In the genomic region with DNA sequence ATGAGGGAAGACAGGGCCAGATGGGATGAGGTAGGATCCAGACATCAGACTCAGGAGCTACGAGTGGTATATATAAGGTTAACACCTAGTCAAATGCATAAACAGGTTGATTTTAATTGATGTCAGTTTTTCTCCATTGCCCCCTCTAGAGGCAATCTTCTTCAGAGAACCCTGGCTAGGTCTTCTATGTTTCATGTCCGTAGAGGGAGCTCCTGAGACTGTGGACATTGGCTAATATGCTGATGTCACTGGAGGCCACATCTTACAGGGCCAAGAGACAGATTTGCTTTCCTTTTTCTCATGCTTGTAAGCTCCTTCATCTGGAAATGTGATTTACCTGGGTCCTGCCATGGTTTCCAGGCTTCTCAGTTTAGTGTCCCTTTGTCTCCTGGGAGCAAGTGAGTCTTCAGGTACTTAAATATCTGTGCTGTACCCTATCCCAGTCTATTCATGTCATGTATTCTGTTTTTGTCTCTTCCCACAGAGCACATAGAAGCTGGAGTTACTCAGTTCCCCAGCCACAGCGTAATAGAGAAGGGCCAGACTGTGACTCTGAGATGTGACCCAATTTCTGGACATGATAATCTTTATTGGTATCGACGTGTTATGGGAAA, we compare ENCODE assay signal across 8 cellular contexts.
DNase-seq lines count a peak whose midpoint lies in the region; ATAC-seq and TF ChIP-seq lines count a peak whose summit lies in the region.

No MANE protein-coding gene starts in this region.

- H3K9me3 Mint-ChIP-seq in activated CD4-positive, alpha-beta T cell treated with anti-CD3 and anti-CD28 coated beads, Interleukin-2, amount 10 ng/mL, durations not matched to agents 24 days and 14 days, result no peaks in the 10 kb centered on the region

- no peak overlapping the region for H3K4ac ChIP-seq in trophoblast cell (ENCODE audit: low read depth, low read length)

- H3K27me3 ChIP-seq in fibroblast of lung (ENCODE audit: control insufficient read depth, insufficient read depth, low read length), result no peaks in the 10 kb centered on the region
- no peaks in the 10 kb centered on the region for H3K27me3 ChIP-seq in trophoblast cell (ENCODE audit: insufficient read depth, low read length)

- H3K4me3 ChIP-seq in fibroblast of lung (replicated peaks in 1 of 4; ENCODE audit: control extremely low read depth in 1 of 4, insufficient read depth in 1 of 4, low read depth in 3 of 4, low read length in 4 of 4) (no peak overlapping the region), trophoblast cell (ENCODE audit: low read depth, low read length) (no peak overlapping the region)

- WGBS in trophoblast cell (ENCODE audit: extremely low coverage, insufficient coverage, insufficient read length), result 100% methylated on average over 2 of the region's 5 CpGs

- no peak overlapping the region for H2BK12ac ChIP-seq in trophoblast cell (ENCODE audit: low read length)

- peaks cover 14% of the 10 kb centered on the region for H3K4me1 Mint-ChIP-seq in activated CD4-positive, alpha-beta T cell treated with anti-CD3 and anti-CD28 coated beads, Interleukin-2, amount 10 ng/mL, durations not matched to agents 24 days and 14 days

- no peak overlapping the region for H4K91ac ChIP-seq in trophoblast cell (ENCODE audit: low read depth, low read length)

- no peak overlapping the region for H4K8ac ChIP-seq in trophoblast cell (ENCODE audit: low read depth, low read length)

- H4K20me1 ChIP-seq in fibroblast of lung (ENCODE audit: control insufficient read depth, extremely low read depth, insufficient read depth, low read length), result no peaks in the 10 kb centered on the region

- H3K27me3 Mint-ChIP-seq in activated CD4-positive, alpha-beta T cell treated with anti-CD3 and anti-CD28 coated beads, Interleukin-2, amount 10 ng/mL, durations not matched to agents 24 days and 14 days, result no peaks in the 10 kb centered on the region

- H3K27ac ChIP-seq in fibroblast of lung (ENCODE audit: insufficient read depth, low read length) (no peak overlapping the region), trophoblast cell (ENCODE audit: low read depth, low read length) (no peak overlapping the region)

- H3K4me1 ChIP-seq in fibroblast of lung (ENCODE audit: control insufficient read depth, extremely low read depth, insufficient read depth, low read length) (peaks cover 7% of the 10 kb centered on the region), trophoblast cell (ENCODE audit: control insufficient read depth in 1 of 2, insufficient read depth in 2 of 2, low read length in 2 of 2) (peaks cover 0 to 2% of the 10 kb centered on the region in 2 experiments)

- no peak overlapping the region for H3K27ac Mint-ChIP-seq in activated CD4-positive, alpha-beta T cell treated with anti-CD3 and anti-CD28 coated beads, Interleukin-2, amount 10 ng/mL, durations not matched to agents 24 days and 14 days

- H3K9me3 ChIP-seq in fibroblast of lung (ENCODE audit: control insufficient read depth, insufficient read depth, low read depth, low read length) (no peaks in the 10 kb centered on the region), trophoblast cell (ENCODE audit: insufficient read depth, low read depth, low read length) (no peaks in the 10 kb centered on the region)

- no peak overlapping the region for H2BK120ac ChIP-seq in trophoblast cell (ENCODE audit: insufficient read depth, low read length, poor library complexity)

- no peak overlapping the region for H3K4me2 ChIP-seq in fibroblast of lung (ENCODE audit: extremely low read depth, insufficient read depth, low read length)
- H3K4me2 ChIP-seq in trophoblast cell (ENCODE audit: low read length), result no peak overlapping the region

- no peaks in the 10 kb centered on the region for H3K36me3 ChIP-seq in fibroblast of lung (ENCODE audit: control insufficient read depth, insufficient read depth, low read length)
- H3K36me3 ChIP-seq in trophoblast cell (ENCODE audit: control insufficient read depth in 1 of 2, insufficient read depth in 2 of 2, low read length in 2 of 2), result no peaks in the 10 kb centered on the region

- no peak overlapping the region for H3K14ac ChIP-seq in trophoblast cell (ENCODE audit: low read length)

- H3K36me3 Mint-ChIP-seq in activated CD4-positive, alpha-beta T cell treated with anti-CD3 and anti-CD28 coated beads, Interleukin-2, amount 10 ng/mL, durations not matched to agents 24 days and 14 days (ENCODE audit: low read depth), result no peaks in the 10 kb centered on the region

- no peak overlapping the region for H3K23ac ChIP-seq in trophoblast cell (ENCODE audit: low read length)

- peak; percentile 65 for ATAC-seq in GM19455 (IDR thresholded peaks at IDR 0.05; ENCODE audit: unreplicated experiment)
- peak; percentile 68 for ATAC-seq in HG03342 (IDR thresholded peaks at IDR 0.05; ENCODE audit: unreplicated experiment)

- peak overlapping the region; percentile 3 for H2AFZ ChIP-seq in fibroblast of lung (ENCODE audit: low read length)
- no peak overlapping the region for H2AFZ ChIP-seq in trophoblast cell (ENCODE audit: insufficient read depth, low read length, poor library complexity)

- no peak overlapping the region for H2AK5ac ChIP-seq in trophoblast cell (ENCODE audit: low read length)

- peak; percentile 68 to 76 for TF ChIP-seq CTCF in fibroblast of lung (conservative IDR thresholded peaks at IDR 0.05 in 1 of 2, IDR thresholded peaks at IDR 0.05 in 1 of 2; ENCODE audit: low read depth in 1 of 2, low read length in 2 of 2)

- peak; percentile 70 for DNase-seq in activated CD4-positive, alpha-beta T cell treated with anti-CD3 and anti-CD28 coated beads, Interleukin-2, amount 10 ng/mL, durations not matched to agents 24 days and 14 days
- no peak for DNase-seq in activated CD4-positive, alpha-beta T cell treated with anti-CD3 and anti-CD28 coated beads for 4 hours
- DNase-seq in RKO (ENCODE audit: low spot score), result peak; percentile 92
- peak; percentile 72 to 75 for DNase-seq in fibroblast of lung (ENCODE audit: low read depth in 2 of 2)
- DNase-seq in trophoblast cell, result peak; percentile 55 to 79
- no peak for DNase-seq in NCI-H774 (lab: John Stamatoyannopoulos, UW)

- H3K9ac ChIP-seq in fibroblast of lung (ENCODE audit: insufficient read depth, low read length) (no peak overlapping the region), trophoblast cell (ENCODE audit: low read length) (no peak overlapping the region)

- no peak overlapping the region for H4K12ac ChIP-seq in trophoblast cell (ENCODE audit: low read depth, low read length)

- H3K18ac ChIP-seq in trophoblast cell (ENCODE audit: low read length), result no peak overlapping the region

- H3K79me2 ChIP-seq in fibroblast of lung (ENCODE audit: control insufficient read depth, insufficient read depth, low read length) (no peaks in the 10 kb centered on the region), trophoblast cell (ENCODE audit: control insufficient read depth, insufficient read depth, low read length, poor library complexity) (no peaks in the 10 kb centered on the region)

- intact Hi-C loops in activated CD4-positive, alpha-beta T cell treated with anti-CD3 and anti-CD28 coated beads, Interleukin-2, amount 10 ng/mL, durations not matched to agents 24 days and 14 days (cut with micrococcal nuclease), result loop anchor here (1.0 kb wide), 1 partner anchor 29 kb away; no protein-coding TSS in a partner anchor

- no peaks in the 10 kb centered on the region for H3K79me1 ChIP-seq in trophoblast cell (ENCODE audit: low read length)

- H3K4me3 Mint-ChIP-seq in activated CD4-positive, alpha-beta T cell treated with anti-CD3 and anti-CD28 coated beads, Interleukin-2, amount 10 ng/mL, durations not matched to agents 24 days and 14 days, result no peak overlapping the region

- H2BK5ac ChIP-seq in trophoblast cell (ENCODE audit: low read depth, low read length, poor library complexity), result no peak overlapping the region

Comparison
In these comparisons a context has a peak if more than half of its experiments do, and no peak if none do; other contexts are left out.
1. DNase-seq: peak in activated CD4-positive, alpha-beta T cell treated with anti-CD3 and anti-CD28 coated beads, Interleukin-2, amount 10 ng/mL, durations not matched to agents 24 days and 14 days (single experiment), RKO (single experiment), fibroblast of lung (2 of 2) and trophoblast cell (2 of 2); none in activated CD4-positive, alpha-beta T cell treated with anti-CD3 and anti-CD28 coated beads for 4 hours (0 of 2) and NCI-H774 (single experiment).